ENCODE assay signal across 8 cellular contexts in the genomic region with DNA sequence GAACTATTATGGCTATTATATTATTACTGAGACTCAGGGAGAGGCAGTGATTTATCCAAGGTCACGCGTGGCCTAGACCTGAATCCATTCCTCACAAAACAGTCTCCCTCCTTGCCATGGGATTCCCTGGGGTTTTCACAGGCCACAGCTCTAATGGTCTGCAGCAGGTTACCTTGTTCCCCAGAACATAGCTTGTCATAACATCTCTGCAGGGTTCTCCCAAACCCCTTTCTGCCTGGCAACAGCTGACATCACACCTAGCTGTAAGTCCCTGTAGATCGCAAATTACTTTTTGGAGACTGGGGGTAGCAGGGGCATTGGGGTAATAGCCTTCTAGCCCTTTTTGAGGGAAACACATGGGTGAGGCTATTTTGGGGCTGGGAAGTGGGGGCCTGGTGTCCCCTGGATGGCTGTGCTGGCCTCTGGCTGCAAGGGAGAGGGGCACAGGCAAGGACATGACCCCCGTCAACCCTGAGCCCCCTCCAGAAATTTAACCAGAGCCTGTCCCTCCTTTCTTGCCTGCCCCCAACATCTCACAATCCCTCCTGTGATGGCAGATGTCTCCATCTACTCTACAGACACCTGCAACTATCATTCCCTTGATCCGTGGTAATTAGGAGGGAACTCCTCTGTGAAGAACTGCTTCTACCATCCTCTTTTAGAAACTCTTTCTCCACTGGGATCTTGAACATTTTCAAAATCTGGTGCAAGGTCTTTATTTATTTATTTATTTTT. TPM values are rescaled to one million over a fixed set of nuclear protein-coding genes. Genes with fewer than 3 reads are reported as not detected.
DNase-seq lines count a peak whose midpoint lies in the region; ATAC-seq, FAIRE-seq and TF ChIP-seq lines count a peak whose summit lies in the region.

No MANE protein-coding gene starts in this region.

- peak; percentile 71 for FAIRE-seq in GM18507 (lab: Jason Lieb, UNC)
- FAIRE-seq in HTR-8/SVneo (lab: Jason Lieb, UNC) = no peak

- peak overlapping the region; percentile 87 for H3K27ac Mint-ChIP-seq in activated T-helper 17 cell treated with anti-CD3 and anti-CD28 coated beads, Interleukin-2, amount 50 U/mL, for 72 hours

- H3K4me1 ChIP-seq in foreskin keratinocyte = no peaks in the 10 kb centered on the region

- H3K27ac ChIP-seq in foreskin keratinocyte = no peak overlapping the region

- DNase-seq in GM18507 (ENCODE audit: extremely low spot score, insufficient read length, low read depth) = no peak
- peak; percentile 59 for DNase-seq in NOMO-1 treated with dmso at 0.1 percent for 144 hours (lab: John Stamatoyannopoulos, UW; ENCODE audit: unreplicated experiment)
- peak; percentile 15 for DNase-seq in iPS-NIHi11 (ENCODE audit: low spot score)
- peak in 2 of 3 donors; percentile 33 to 44 for DNase-seq in stimulated activated CD4-positive, alpha-beta T cell treated with anti-CD3 and anti-CD28 coated beads, TNF-alpha, amount 100 ng/mL, for 1 hour (ENCODE audit: low read depth in 3 of 3, low spot score in 1 of 3)
- no peak for DNase-seq in HTR-8/SVneo (ENCODE audit: insufficient read length, low spot score)
- no peak for DNase-seq in foreskin keratinocyte

- H3K36me3 Mint-ChIP-seq in activated T-helper 17 cell treated with anti-CD3 and anti-CD28 coated beads, Interleukin-2, amount 50 U/mL, for 72 hours (ENCODE audit: low read depth) = peaks cover 47% of the 10 kb centered on the region

- peaks cover 21% of the 10 kb centered on the region for H3K4me1 Mint-ChIP-seq in activated T-helper 17 cell treated with anti-CD3 and anti-CD28 coated beads, Interleukin-2, amount 50 U/mL, for 72 hours

- peak overlapping the region; percentile 100 for H3K4me3 Mint-ChIP-seq in activated T-helper 17 cell treated with anti-CD3 and anti-CD28 coated beads, Interleukin-2, amount 50 U/mL, for 72 hours

- no peaks in the 10 kb centered on the region for H3K9me3 Mint-ChIP-seq in activated T-helper 17 cell treated with anti-CD3 and anti-CD28 coated beads, Interleukin-2, amount 50 U/mL, for 72 hours

- ATAC-seq in activated T-helper 17 cell treated with anti-CD3 and anti-CD28 coated beads, Interleukin-2, amount 50 U/mL, for 72 hours (replicated peaks) = peak; percentile 27
- ATAC-seq in foreskin keratinocyte (no peak), HG02852 (IDR thresholded peaks at IDR 0.05; ENCODE audit: unreplicated experiment) (no peak)

- no peaks in the 10 kb centered on the region for H3K27me3 ChIP-seq in foreskin keratinocyte

- no peaks in the 10 kb centered on the region for H3K27me3 Mint-ChIP-seq in activated T-helper 17 cell treated with anti-CD3 and anti-CD28 coated beads, Interleukin-2, amount 50 U/mL, for 72 hours

- no peak for TF ChIP-seq CTCF in foreskin keratinocyte (conservative IDR thresholded peaks at IDR 0.05)

RNA-seq across cellular contexts. Expression of gene CD74, which starts 1.3 kb away (rescaled TPM):
- total RNA-seq in activated T-helper 17 cell treated with anti-CD3 and anti-CD28 coated beads, Interleukin-2, amount 50 U/mL, for 72 hours = 100 to 1,000 TPM; 265 to 629 TPM
- total RNA-seq in foreskin keratinocyte = 4.0 and 7.2 TPM in 2 replicates
- polyA plus RNA-seq in foreskin keratinocyte = 6.3 and 9.4 TPM in 2 replicates

RNA-seq across cellular contexts. Expression of gene RPS14, which starts 38.1 kb away (rescaled TPM):
- total RNA-seq in activated T-helper 17 cell treated with anti-CD3 and anti-CD28 coated beads, Interleukin-2, amount 50 U/mL, for 72 hours = 1,000 to 10,000 TPM; 2,772 to 2,939 TPM
- total RNA-seq in foreskin keratinocyte = 2,193 and 2,437 TPM in 2 replicates
- polyA plus RNA-seq in foreskin keratinocyte = 3,381 and 3,638 TPM in 2 replicates

RNA-seq across cellular contexts. Expression of gene TCOF1, which starts 53.9 kb away (rescaled TPM):
- 100 to 1,000 TPM in 1 of 2 donors, 10 to 100 TPM in 1; 55.3 to 117 TPM for total RNA-seq in activated T-helper 17 cell treated with anti-CD3 and anti-CD28 coated beads, Interleukin-2, amount 50 U/mL, for 72 hours
- 76.4 and 97.3 TPM in 2 replicates for total RNA-seq in foreskin keratinocyte
- polyA plus RNA-seq in foreskin keratinocyte = 46.1 and 61.7 TPM in 2 replicates

Comparison
In these comparisons a context has a peak if more than half of its experiments do, and no peak if none do; other contexts are left out.
1. DNase-seq: peak in NOMO-1 treated with dmso at 0.1 percent for 144 hours (single experiment), iPS-NIHi11 (single experiment) and stimulated activated CD4-positive, alpha-beta T cell treated with anti-CD3 and anti-CD28 coated beads, TNF-alpha, amount 100 ng/mL, for 1 hour (2 of 3); none in GM18507 (single experiment), HTR-8/SVneo (single experiment) and foreskin keratinocyte (0 of 2).
2. RNA of gene CD74, which starts 1.3 kb away (total RNA-seq): 265 to 629 TPM in activated T-helper 17 cell treated with anti-CD3 and anti-CD28 coated beads, Interleukin-2, amount 50 U/mL, for 72 hours; 4.0 to 7.2 TPM in foreskin keratinocyte; every median in the first group is over 10 times any median in the second.